Comparison of ENCODE assay signal across 9 cellular contexts in genomic region chr4:183987987-183988392, GRCh38.
DNase-seq lines count a peak whose midpoint lies in the region; ATAC-seq and TF ChIP-seq lines count a peak whose summit lies in the region.
"Had no signal": no experiment of that assay in that cellular context is flagged by ENCODE, and none has a peak within 500 bp of the region (broad histone marks: within the 10 kb centered on the region; RNA-seq: fewer than 3 reads in every experiment).

No MANE protein-coding gene starts in this region.

- no peak for TF ChIP-seq CTCF in breast epithelium (IDR thresholded peaks at IDR 0.05)

- H3K4me1 ChIP-seq in breast epithelium (no peaks in the 10 kb centered on the region), skeletal muscle tissue (ENCODE audit: control insufficient read depth in 3 of 3, insufficient read depth in 3 of 3, low read length in 3 of 3) (peaks cover 7 to 18% (median 17%) of the 10 kb centered on the region in 3 donors)

- no peak overlapping the region for H3K4me3 Mint-ChIP-seq in activated T-helper 17 cell treated with anti-CD3 and anti-CD28 coated beads, Interleukin-2, amount 50 U/mL, for 72 hours
- H3K4me3 Mint-ChIP-seq: central memory CD8-positive, alpha-beta T cell had no signal

- peaks cover 16% of the 10 kb centered on the region for H3K27me3 Mint-ChIP-seq in activated T-helper 17 cell treated with anti-CD3 and anti-CD28 coated beads, Interleukin-2, amount 50 U/mL, for 72 hours

- H3K27ac ChIP-seq in breast epithelium = peak overlapping the region; percentile 73 to 84
- peak overlapping the region; percentile 87 for H3K27ac ChIP-seq in skeletal muscle tissue (ENCODE audit: low read depth, low read length)

- intact Hi-C loops in breast epithelium (cut with DNase I; ENCODE audit: low total_unique reads) = no loop called here

- no peaks in the 10 kb centered on the region for H3K36me3 ChIP-seq in breast epithelium
- H3K36me3 ChIP-seq in skeletal muscle tissue (ENCODE audit: control insufficient read depth in 3 of 3, insufficient read depth in 3 of 3, low read length in 3 of 3) = no peaks in the 10 kb centered on the region

- H3K36me3 Mint-ChIP-seq in activated T-helper 17 cell treated with anti-CD3 and anti-CD28 coated beads, Interleukin-2, amount 50 U/mL, for 72 hours (ENCODE audit: low read depth) = no peaks in the 10 kb centered on the region

- no peaks in the 10 kb centered on the region for H3K9me3 Mint-ChIP-seq in activated T-helper 17 cell treated with anti-CD3 and anti-CD28 coated beads, Interleukin-2, amount 50 U/mL, for 72 hours
- H3K9me3 Mint-ChIP-seq: central memory CD8-positive, alpha-beta T cell had no signal

- ATAC-seq in HG02610 (IDR thresholded peaks at IDR 0.05; ENCODE audit: unreplicated experiment) (no peak), HG03460 (IDR thresholded peaks at IDR 0.05; ENCODE audit: unreplicated experiment) (no peak)
- no peak for ATAC-seq in activated T-helper 17 cell treated with anti-CD3 and anti-CD28 coated beads, Interleukin-2, amount 50 U/mL, for 72 hours (replicated peaks)

- H3K9me3 ChIP-seq in breast epithelium (no peaks in the 10 kb centered on the region), iPS-18c (ENCODE audit: control insufficient read depth, insufficient read depth, low read length) (no peaks in the 10 kb centered on the region), skeletal muscle tissue (ENCODE audit: control insufficient read depth in 3 of 3, low read length in 3 of 3) (no peaks in the 10 kb centered on the region)

- no peaks in the 10 kb centered on the region for H3K4me1 Mint-ChIP-seq in activated T-helper 17 cell treated with anti-CD3 and anti-CD28 coated beads, Interleukin-2, amount 50 U/mL, for 72 hours
- H3K4me1 Mint-ChIP-seq: central memory CD8-positive, alpha-beta T cell had no signal

- DNase-seq in COLO668 (lab: John Stamatoyannopoulos, UW; ENCODE audit: unreplicated experiment) (peak; percentile 16), NCI-H1105 treated with DMSO at 0.1 percent for 48 hours (lab: John Stamatoyannopoulos, UW) (peak; percentile 48), breast epithelium (ENCODE audit: low spot score in 2 of 2) (peak; percentile 65 to 81)

- H3K4me3 ChIP-seq in breast epithelium (peak overlapping the region; percentile 23 to 67 (median 52)), iPS-18c (ENCODE audit: insufficient read depth, low read depth, low read length) (peak overlapping the region; percentile 64), skeletal muscle tissue (ENCODE audit: low read length in 3 of 3) (peak overlapping the region; percentile 62 to 88 (median 85))

- no peak for TF ChIP-seq POLR2A in breast epithelium (IDR thresholded peaks at IDR 0.05)

- H3K9ac ChIP-seq in skeletal muscle tissue (ENCODE audit: low read depth in 1 of 3, low read length in 3 of 3) = peak overlapping the region; percentile 51 to 91 (median 87)

- H3K27me3 ChIP-seq in breast epithelium (no peaks in the 10 kb centered on the region), skeletal muscle tissue (ENCODE audit: control insufficient read depth in 3 of 3, insufficient read depth in 3 of 3, low read length in 3 of 3) (no peaks in the 10 kb centered on the region)

- no peak overlapping the region for H3K27ac Mint-ChIP-seq in activated T-helper 17 cell treated with anti-CD3 and anti-CD28 coated beads, Interleukin-2, amount 50 U/mL, for 72 hours

Comparison
In these comparisons a context has a peak if more than half of its experiments do, and no peak if none do; other contexts are left out.
1. DNase-seq: peak in every context shown above with its lines; median percentile 73 in breast epithelium; 48 in NCI-H1105 treated with DMSO at 0.1 percent for 48 hours; 16 in COLO668.